ENCODE assay signal across 14 cellular contexts in the genomic region with DNA sequence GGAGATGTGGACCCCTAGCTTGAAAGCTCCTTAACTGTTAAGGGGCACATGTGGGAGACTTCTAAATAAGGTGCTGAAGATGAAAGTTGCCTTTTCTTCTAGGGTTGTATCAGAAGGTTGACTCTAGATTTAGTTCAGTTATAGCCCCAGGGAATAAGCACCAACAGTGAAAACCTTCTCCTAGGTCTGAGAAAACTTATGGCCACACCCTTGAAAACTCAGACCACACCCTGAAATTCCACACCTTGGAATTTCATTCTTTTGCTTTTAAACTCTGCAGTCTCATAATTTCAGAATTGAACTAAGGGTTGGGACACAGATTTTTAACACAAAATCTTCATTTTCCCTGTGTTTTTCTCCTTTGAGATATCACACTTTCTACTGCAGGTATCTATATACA.
"Had no signal": no experiment of that assay in that cellular context is flagged by ENCODE, and none has a peak within 500 bp of the region (broad histone marks: within the 10 kb centered on the region; RNA-seq: fewer than 3 reads in every experiment).

No MANE protein-coding gene starts in this region.

- DNase-seq: activated CD4-positive, alpha-beta T cell treated with anti-CD3 and anti-CD28 coated beads for 48 hours; activated CD8-positive, alpha-beta T cell treated with anti-CD3 and anti-CD28 coated beads for 36 hours; activated effector memory CD4-positive, alpha-beta T cell treated with Interleukin-2 at 50 U/mL for 16 hours; activated naive CD4-positive, alpha-beta T cell treated with anti-CD3 and anti-CD28 coated beads, Interleukin-2, amount 50 U/mL, for 16 hours; activated T-cell treated with anti-CD3 and anti-CD28 coated beads, Interleukin-2, amount 50 U/mL, for 4 hours; caudate nucleus; colonic mucosa; esophagus squamous epithelium; hypothalamus; midbrain; spleen had no signal

- H3K27me3 ChIP-seq: colonic mucosa, esophagus squamous epithelium, spleen, suprapubic skin had no signal

- H3K9me3 ChIP-seq: colonic mucosa, esophagus squamous epithelium, prostate gland, spleen, suprapubic skin had no signal

- H3K36me3 ChIP-seq: colonic mucosa, esophagus squamous epithelium, prostate gland, spleen, suprapubic skin had no signal

- ATAC-seq: activated CD8-positive, alpha-beta T cell treated with anti-CD3 and anti-CD28 coated beads for 36 hours; activated T-cell treated with anti-CD3 and anti-CD28 coated beads, Interleukin-2, amount 50 U/mL, for 4 hours; sciatic nerve had no signal

- H3K27ac ChIP-seq: colonic mucosa, esophagus squamous epithelium, prostate gland, spleen, suprapubic skin had no signal

- H3K4me1 ChIP-seq: colonic mucosa, esophagus squamous epithelium, prostate gland, spleen, suprapubic skin had no signal

- H3K4me3 ChIP-seq: colonic mucosa, esophagus squamous epithelium, prostate gland, spleen, suprapubic skin had no signal
